Comparison of ENCODE assay signal across 28 cellular contexts in the genomic region with DNA sequence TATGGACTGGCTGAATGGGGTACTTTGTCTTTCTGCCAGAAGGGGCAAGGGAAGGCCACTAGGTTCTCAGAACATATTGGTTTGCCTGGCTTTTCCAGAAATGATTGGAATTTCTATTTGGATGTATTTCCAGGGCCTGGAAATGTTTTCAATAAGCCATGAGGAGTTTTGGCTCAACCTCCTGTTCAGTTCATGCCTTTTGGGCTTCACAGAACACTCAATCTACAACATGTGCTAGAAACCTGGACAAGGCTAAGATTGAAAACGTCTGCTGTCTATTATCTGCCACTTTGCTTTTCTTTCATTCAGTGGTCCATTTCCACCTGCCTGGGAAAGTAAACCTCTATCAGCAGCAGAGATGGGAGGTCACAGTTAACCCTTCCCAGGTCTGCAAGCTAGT.
"Had no signal": no experiment of that assay in that cellular context is flagged by ENCODE, and none has a peak within 500 bp of the region (broad histone marks: within the 10 kb centered on the region; RNA-seq: fewer than 3 reads in every experiment).

No MANE protein-coding gene starts in this region.

- H3K36me3 ChIP-seq: breast epithelium, heart right ventricle, lower lobe of right lung, ovary, right lobe of liver, thoracic aorta, uterus had no signal

- DNase-seq: activated CD4-positive, alpha-beta memory T cell treated with anti-CD3 and anti-CD28 coated beads for 36 hours; activated CD4-positive, alpha-beta T cell treated with anti-CD3 and anti-CD28 coated beads, Interleukin-2, amount 10 ng/mL, durations not matched to agents 24 days and 14 days; activated CD4-positive, CD25-positive, alpha-beta regulatory T cell treated with anti-CD3 and anti-CD28 coated beads, Interleukin-2, amount 50 U/mL, for 72 hours; activated CD8-positive, alpha-beta memory T cell treated with anti-CD3 and anti-CD28 coated beads, Interleukin-2, amount 50 U/mL, for 4 hours; activated gamma-delta T cell treated with Interleukin-2 at 50 U/mL for 16 hours; activated naive CD4-positive, alpha-beta T cell treated with anti-CD3 and anti-CD28 coated beads, Interleukin-2, amount 50 U/mL, for 16 hours; activated T-cell treated with anti-CD3 and anti-CD28 coated beads, Interleukin-2, amount 50 U/mL, for 24 hours; amygdala; dermis blood vessel endothelial cell; effector CD8-positive, alpha-beta T cell; foreskin melanocyte; heart right ventricle; lower lobe of right lung; mesendoderm; mucosa of descending colon; ovary; right lobe of liver; stimulated activated CD4-positive, alpha-beta T cell treated with anti-CD3 and anti-CD28 coated beads, Interleukin-4, amount 100 ng/mL, for 24 hours; T-helper 17 cell; T1000; trophoblast cell; uterus had no signal

- ATAC-seq: left lobe of liver; lower lobe of right lung; mucosa of descending colon; natural killer cell treated with Interleukin-12 subunit alpha and Interleukin-12 subunit beta and Interleukin-15 and Interleukin-18, amount 100 ng/mL, for 72 hours; right lobe of liver; stimulated activated effector memory CD8-positive, alpha-beta T cell treated with anti-CD3 and anti-CD28 coated beads, Interleukin-12 subunit alpha, Interleukin-12 subunit beta, amount 100 ng/mL, for 72 hours; T-helper 17 cell had no signal

- H3K4me1 ChIP-seq: breast epithelium, lower lobe of right lung, right lobe of liver, uterus had no signal

- H3K9me3 ChIP-seq: breast epithelium, lower lobe of right lung, mucosa of descending colon, ovary, right lobe of liver, thoracic aorta, uterus had no signal

- H3K27ac ChIP-seq: breast epithelium, lower lobe of right lung, ovary, right lobe of liver, thoracic aorta, uterus had no signal

- H3K4me3 ChIP-seq: breast epithelium, heart right ventricle, lower lobe of right lung, mucosa of descending colon, ovary, right lobe of liver, skin epidermis, thoracic aorta, uterus had no signal

- H3K27me3 ChIP-seq: breast epithelium, heart right ventricle, ovary, right lobe of liver, uterus had no signal
